Comparison of ENCODE assay signal across 31 cellular contexts in the genomic region with DNA sequence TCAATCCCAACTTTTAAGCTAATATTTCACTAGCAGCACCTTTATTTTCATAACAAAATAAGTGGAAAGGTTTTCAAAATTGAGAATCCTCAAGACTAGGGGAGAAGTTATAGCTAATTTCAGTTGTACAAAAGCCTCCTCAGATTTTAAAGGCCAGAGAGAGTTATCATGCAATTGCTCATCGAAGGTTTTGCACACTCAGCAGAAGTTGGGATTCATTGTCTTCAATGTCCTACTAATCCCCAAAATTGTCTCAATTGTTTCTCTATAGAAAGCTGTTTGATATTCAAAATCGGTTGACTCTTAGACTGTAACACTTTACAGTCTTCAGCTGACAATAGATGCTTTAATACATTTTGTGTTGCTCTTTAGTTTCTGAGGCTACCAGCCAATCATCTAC.
"Had no signal": no experiment of that assay in that cellular context is flagged by ENCODE, and none has a peak within 500 bp of the region (broad histone marks: within the 10 kb centered on the region; RNA-seq: fewer than 3 reads in every experiment).

No MANE protein-coding gene starts in this region.

- H3K27me3 ChIP-seq: ascending aorta, cardiac muscle cell had no signal

- H3K27ac ChIP-seq: ascending aorta, cardiac muscle cell, VCaP had no signal

- H3K36me3 ChIP-seq: ascending aorta, cardiac muscle cell had no signal

- H3K4me3 ChIP-seq: ascending aorta, cardiac muscle cell had no signal

- ATAC-seq: activated CD8-positive, alpha-beta T cell treated with anti-CD3 and anti-CD28 coated beads for 36 hours; activated naive CD8-positive, alpha-beta T cell treated with anti-CD3 and anti-CD28 coated beads, Interleukin-2, amount 50 U/mL, for 24 hours; activated T-cell treated with anti-CD3 and anti-CD28 coated beads, Interleukin-2, amount 50 U/mL, for 4 hours; activated T-cell treated with anti-CD3 and anti-CD28 coated beads, Interleukin-2, amount 50 U/mL, for 72 hours; activated T-helper 17 cell treated with anti-CD3 and anti-CD28 coated beads, Interleukin-2, amount 50 U/mL, for 72 hours had no signal

- FAIRE-seq: bronchial epithelial cell, TTC549 had no signal

- H3K4me1 ChIP-seq: ascending aorta had no signal

- DNase-seq: activated B cell treated with CpG ODN at 0.5 μM for 24 hours; activated CD4-positive, alpha-beta memory T cell treated with anti-CD3 and anti-CD28 coated beads for 36 hours; activated CD4-positive, alpha-beta T cell treated with anti-CD3 and anti-CD28 coated beads for 4 hours; activated CD4-positive, alpha-beta T cell treated with anti-CD3 and anti-CD28 coated beads, Interleukin-2, amount 10 ng/mL, durations not matched to agents 24 days and 14 days; activated CD4-positive, alpha-beta T cell treated with anti-CD3 and anti-CD28 coated beads, Interleukin-2, amount 50 U/mL, for 1 hour; activated CD4-positive, alpha-beta T cell treated with anti-CD3 and anti-CD28 coated beads, Interleukin-2, amount 50 U/mL, for 4 hours; activated CD4-positive, CD25-positive, alpha-beta regulatory T cell treated with anti-CD3 and anti-CD28 coated beads, Interleukin-2, amount 50 U/mL, for 72 hours; activated CD8-positive, alpha-beta memory T cell treated with anti-CD3 and anti-CD28 coated beads, Interleukin-2, amount 50 U/mL, for 4 hours; activated CD8-positive, alpha-beta T cell treated with anti-CD3 and anti-CD28 coated beads for 36 hours; activated gamma-delta T cell; activated naive CD4-positive, alpha-beta T cell treated with anti-CD3 and anti-CD28 coated beads, Interleukin-2, amount 10 ng/mL, durations not matched to agents 7 days and 5 days; activated naive CD4-positive, alpha-beta T cell treated with Interleukin-2 at 50 U/mL for 16 hours; activated naive CD8-positive, alpha-beta T cell treated with anti-CD3 and anti-CD28 coated beads, Interleukin-2, amount 10 ng/mL, durations not matched to agents 7 days and 5 days; activated naive CD8-positive, alpha-beta T cell treated with anti-CD3 and anti-CD28 coated beads, Interleukin-2, amount 50 U/mL, for 24 hours; activated T-cell treated with anti-CD3 and anti-CD28 coated beads for 4 hours; activated T-cell treated with anti-CD3 and anti-CD28 coated beads, Interleukin-2, amount 50 U/mL, for 1 hour; activated T-cell treated with anti-CD3 and anti-CD28 coated beads, Interleukin-2, amount 50 U/mL, for 4 hours; activated T-cell treated with anti-CD3 and anti-CD28 coated beads, Interleukin-2, amount 50 U/mL, for 72 hours; amygdala; anterior cingulate cortex; caudate nucleus; cerebellar nuclear complex; T-helper 1 cell; T-helper 2 cell; T-helper 9 cell had no signal
